Comparison of ENCODE assay signal across 19 cellular contexts in genomic region chr9:93161801-93162635, GRCh38. TPM values are rescaled to one million over a fixed set of nuclear protein-coding genes. Genes with fewer than 3 reads are reported as not detected.
A peak's percentile ranks its signal among the peaks of the same experiment; 100 is the strongest.
DNase-seq lines count a peak whose midpoint lies in the region; TF ChIP-seq lines count a peak whose summit lies in the region.
"Had no signal": no experiment of that assay in that cellular context is flagged by ENCODE, and none has a peak within 500 bp of the region (broad histone marks: within the 10 kb centered on the region; RNA-seq: fewer than 3 reads in every experiment).

No MANE protein-coding gene starts in this region.

- peak; percentile 89 for DNase-seq in NCI-H446 treated with DMSO at 0.1 percent for 48 hours (lab: John Stamatoyannopoulos, UW)
- peak; percentile 66 for DNase-seq in cerebellum (ENCODE audit: low spot score)
- DNase-seq in left ventricle myocardium inferior: no peak
- DNase-seq in retinal pigment epithelial cell (ENCODE audit: low read depth): peak; percentile 55
- DNase-seq in COLO668 (lab: John Stamatoyannopoulos, UW; ENCODE audit: unreplicated experiment): no peak
- DNase-seq in effector CD8-positive, alpha-beta T cell (lab: John Stamatoyannopoulos, UW): no peak
- DNase-seq in HUDEP-2 (lab: John Stamatoyannopoulos, UW; ENCODE audit: unreplicated experiment in 76 of 76): no peak
- DNase-seq: ACHN; EL; H7; Kasumi-1; NCI-H1105; NCI-H1694 treated with DMSO at 0.1 percent for 48 hours; NCI-H2107; NCI-H2227 treated with DMSO at 0.1 percent for 48 hours; NCI-H526 treated with DMSO at 0.1 percent for 48 hours; NK-92 treated with Interleukin-12 subunit alpha and Interleukin-12 subunit beta, amount 100 ng/mL, for 24 hours; SJCRH30 had no signal

- TF ChIP-seq CTCF in left ventricle myocardium inferior (IDR thresholded peaks at IDR 0.05; ENCODE audit: borderline replicate concordance): no peak
- no peak for TF ChIP-seq CTCF in retinal pigment epithelial cell (conservative IDR thresholded peaks at IDR 0.05; ENCODE audit: low read depth, low read length)

- no peaks in the 10 kb centered on the region for H3K9me3 ChIP-seq in left ventricle myocardium inferior (replicated peaks)
- H3K9me3 ChIP-seq: SJCRH30 had no signal

- H3K27me3 ChIP-seq in left ventricle myocardium inferior (ENCODE audit: low read depth): no peaks in the 10 kb centered on the region
- H3K27me3 ChIP-seq: SJCRH30 had no signal

- H3K4me3 ChIP-seq in left ventricle myocardium inferior (no peak overlapping the region), retinal pigment epithelial cell (ENCODE audit: low read length) (no peak overlapping the region)
- H3K4me3 ChIP-seq: SJCRH30 had no signal

- H3K27ac ChIP-seq in left ventricle myocardium inferior (replicated peaks): peak overlapping the region; percentile 18
- H3K27ac ChIP-seq: SJCRH30 had no signal

- intact Hi-C loops in left ventricle myocardium inferior (cut with micrococcal nuclease): no loop called here

- no peaks in the 10 kb centered on the region for H3K36me3 ChIP-seq in left ventricle myocardium inferior
- H3K36me3 ChIP-seq: SJCRH30 had no signal

- peaks cover 31% of the 10 kb centered on the region for H3K4me1 ChIP-seq in left ventricle myocardium inferior
- H3K4me1 ChIP-seq: SJCRH30 had no signal

RNA-seq across cellular contexts. Expression of gene WNK2, which starts 21.9 kb away (rescaled TPM):
- total RNA-seq in cerebellum: 47.4 TPM
- 218 TPM for total RNA-seq in left ventricle myocardium inferior
- total RNA-seq: RPMI7951, SJCRH30 had no signal

RNA-seq across cellular contexts. Expression of gene NINJ1, which starts 28.0 kb away (rescaled TPM):
- total RNA-seq in cerebellum (10.2 TPM), left ventricle myocardium inferior (53.7 TPM)

Comparison
In these comparisons a context has a peak if more than half of its experiments do, and no peak if none do; other contexts are left out.
1. DNase-seq: peak in NCI-H446 treated with DMSO at 0.1 percent for 48 hours (single experiment), cerebellum (single experiment) and retinal pigment epithelial cell (single experiment); none in left ventricle myocardium inferior (single experiment), COLO668 (single experiment), effector CD8-positive, alpha-beta T cell (single experiment) and HUDEP-2 (0 of 76).